Comparison of ENCODE assay signal across 30 cellular contexts in the genomic region with DNA sequence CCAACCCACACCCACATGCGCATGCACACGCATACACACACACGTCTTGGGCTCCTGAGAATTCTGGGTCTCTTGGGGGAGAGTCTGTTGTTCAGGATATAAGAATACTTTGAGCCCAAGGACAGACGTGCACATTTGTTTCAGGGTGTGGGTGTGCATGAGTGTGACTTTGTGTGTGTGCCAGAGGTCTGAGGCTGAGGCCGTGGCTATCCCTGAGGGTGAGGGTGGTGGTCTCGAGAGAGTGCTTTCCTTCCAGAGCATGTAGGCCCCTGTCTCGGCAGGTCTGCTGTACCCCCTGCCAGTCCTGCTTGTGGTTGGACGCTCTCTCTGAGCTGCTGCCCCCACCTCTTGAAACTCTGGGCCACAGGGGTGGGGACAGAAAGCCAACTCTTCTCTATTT.
"Had no signal": no experiment of that assay in that cellular context is flagged by ENCODE, and none has a peak within 500 bp of the region (broad histone marks: within the 10 kb centered on the region; RNA-seq: fewer than 3 reads in every experiment).

No MANE protein-coding gene starts in this region.

- H3K27ac ChIP-seq: left lung, lower lobe of right lung, neural progenitor cell, neutrophil, parathyroid adenoma, psoas muscle, right atrium auricular region, testis, thyroid gland, transverse colon, upper lobe of left lung, vagina had no signal

- H3K4me3 Mint-ChIP-seq: natural killer cell; nephron progenitor cell; neural progenitor cell; stimulated activated memory B cell treated with anti-CD40 and anti-IgM and Interleukin-4, amounts not matched to agents 10 μg/mL and 1 μg/mL and 100 μg/mL, for 72 hours; stimulated activated naive CD8-positive, alpha-beta T cell treated with anti-CD3 and anti-CD28 coated beads, Interleukin-15, amount 100 ng/mL, for 72 hours had no signal

- DNase-seq: hippocampal formation; kidney glomerular epithelial cell; left colon; left lung; lower lobe of right lung; mammary epithelial cell; mesenchymal stem cell; natural killer cell; nephron progenitor cell; occipital lobe; psoas muscle; small intestine; stimulated activated CD4-positive, alpha-beta T cell treated with anti-CD3 and anti-CD28 coated beads, Interleukin-1b, Interleukin-23, amount 100 ng/mL, for 48 hours; stimulated activated CD4-positive, alpha-beta T cell treated with anti-CD3 and anti-CD28 coated beads, Interleukin-2, amount 100 ng/mL, for 48 hours; stimulated activated CD4-positive, alpha-beta T cell treated with anti-CD3 and anti-CD28 coated beads, Interleukin-4, amount 100 ng/mL, for 4 hours; stimulated activated CD8-positive, alpha-beta memory T cell treated with anti-CD3 and anti-CD28 coated beads, Interleukin-4, amount 100 ng/mL, for 48 hours; stimulated activated naive CD4-positive, alpha-beta T cell treated with Interleukin-2 at 50 U/mL for 16 hours; stimulated activated naive CD8-positive, alpha-beta T cell treated with anti-CD3 and anti-CD28 coated beads, Interleukin-15, amount 100 ng/mL, for 72 hours; substantia nigra; testis; thyroid gland; transverse colon; upper lobe of left lung had no signal

- H3K9ac ChIP-seq: neural progenitor cell, parathyroid adenoma had no signal

- H3K36me3 Mint-ChIP-seq: natural killer cell; neural progenitor cell; stimulated activated memory B cell treated with anti-CD40 and anti-IgM and Interleukin-4, amounts not matched to agents 10 μg/mL and 1 μg/mL and 100 μg/mL, for 72 hours had no signal

- ATAC-seq: left colon; left lung; lower lobe of right lung; natural killer cell; sciatic nerve; stimulated activated memory B cell treated with anti-CD40 and anti-IgM and Interleukin-4, amounts not matched to agents 10 μg/mL and 1 μg/mL and 100 μg/mL, for 72 hours; stimulated activated naive CD8-positive, alpha-beta T cell treated with anti-CD3 and anti-CD28 coated beads, Interleukin-15, amount 100 ng/mL, for 72 hours had no signal

- H3K79me2 ChIP-seq: parathyroid adenoma had no signal

- H2AFZ ChIP-seq: neural progenitor cell, parathyroid adenoma had no signal

- H3K4me2 ChIP-seq: neural progenitor cell had no signal

- H3K4me1 ChIP-seq: left lung, lower lobe of right lung, parathyroid adenoma, psoas muscle, right atrium auricular region, thyroid gland, transverse colon, upper lobe of left lung, vagina had no signal

- H3K27ac Mint-ChIP-seq: natural killer cell; nephron progenitor cell; neural progenitor cell; stimulated activated memory B cell treated with anti-CD40 and anti-IgM and Interleukin-4, amounts not matched to agents 10 μg/mL and 1 μg/mL and 100 μg/mL, for 72 hours; stimulated activated naive CD8-positive, alpha-beta T cell treated with anti-CD3 and anti-CD28 coated beads, Interleukin-15, amount 100 ng/mL, for 72 hours had no signal

- H3K27me3 ChIP-seq: neural progenitor cell, neutrophil, right atrium auricular region, testis, thyroid gland, upper lobe of left lung, vagina had no signal

- H3K4me3 ChIP-seq: left lung, lower lobe of right lung, neural progenitor cell, psoas muscle, right atrium auricular region, testis, thyroid gland, transverse colon, upper lobe of left lung, vagina had no signal

- H3K9me3 ChIP-seq: lower lobe of right lung, neutrophil, testis, thyroid gland, vagina had no signal

- H3K4me1 Mint-ChIP-seq: natural killer cell; stimulated activated memory B cell treated with anti-CD40 and anti-IgM and Interleukin-4, amounts not matched to agents 10 μg/mL and 1 μg/mL and 100 μg/mL, for 72 hours; stimulated activated naive CD8-positive, alpha-beta T cell treated with anti-CD3 and anti-CD28 coated beads, Interleukin-15, amount 100 ng/mL, for 72 hours had no signal

- H3K36me3 ChIP-seq: left lung, lower lobe of right lung, neural progenitor cell, neutrophil, right atrium auricular region, thyroid gland, transverse colon, upper lobe of left lung, vagina had no signal
